Comparison of ENCODE assay signal across 9 cellular contexts in the genomic region with DNA sequence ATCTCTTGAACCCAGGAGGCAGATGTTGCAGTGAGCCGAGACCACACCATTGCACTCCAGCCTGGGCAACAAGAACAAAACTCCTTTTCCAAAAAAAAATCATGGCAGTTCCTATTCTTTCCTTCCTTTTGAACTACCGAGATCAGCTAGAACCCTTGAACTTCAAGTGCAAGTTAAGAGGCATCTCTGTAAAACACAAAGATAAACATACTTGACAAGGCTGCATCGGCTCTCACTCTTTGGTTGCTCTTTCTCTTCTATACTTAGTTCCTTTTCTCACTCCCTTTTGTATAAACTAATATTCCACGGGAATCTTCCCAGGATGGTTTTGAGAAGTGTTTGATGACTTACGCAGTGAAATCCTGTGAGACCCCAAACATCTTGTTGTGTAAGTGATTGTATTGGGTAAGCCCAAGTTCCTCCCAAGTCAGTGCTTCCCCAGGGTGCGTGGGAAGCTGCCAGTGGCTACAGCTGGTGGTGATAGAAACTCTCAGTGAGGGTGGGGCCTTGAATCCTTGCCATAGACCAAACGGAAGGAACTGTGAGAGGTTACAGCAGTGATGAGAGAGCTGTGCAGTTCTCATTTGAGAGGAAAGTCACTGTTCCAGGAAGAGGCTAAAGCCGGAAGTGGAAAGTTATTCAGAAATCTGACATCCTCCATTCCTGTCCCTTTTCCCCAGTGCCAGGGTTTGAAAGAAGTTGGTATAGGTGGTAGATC. TPM values are rescaled to one million over a fixed set of nuclear protein-coding genes. Genes with fewer than 3 reads are reported as not detected.
DNase-seq lines count a peak whose midpoint lies in the region; ATAC-seq, FAIRE-seq and TF ChIP-seq lines count a peak whose summit lies in the region.
"Had no signal": no experiment of that assay in that cellular context is flagged by ENCODE, and none has a peak within 500 bp of the region (broad histone marks: within the 10 kb centered on the region; RNA-seq: fewer than 3 reads in every experiment).

No MANE protein-coding gene starts in this region.

- ATAC-seq in activated naive CD4-positive, alpha-beta T cell treated with anti-CD3 and anti-CD28 coated beads, Interleukin-2, amount 50 U/mL, for 72 hours, result peak in 1 of 2 donors; percentile 22
- ATAC-seq in T-helper 17 cell (peak; percentile 49), HG02938 (IDR thresholded peaks at IDR 0.05; ENCODE audit: unreplicated experiment) (no peak)

- H3K36me3 ChIP-seq in prostate gland, result no peaks in the 10 kb centered on the region

- intact Hi-C loops in prostate gland (cut with DNase I), result no loop called here

- no peaks in the 10 kb centered on the region for H3K27me3 ChIP-seq in prostate gland (replicated peaks; ENCODE audit: insufficient read depth)

- H3K4me3 ChIP-seq in foreskin fibroblast (ENCODE audit: low read depth in 1 of 2, low read length in 2 of 2) (peak overlapping the region in 1 of 2 donors; percentile 14), prostate gland (no peak overlapping the region)

- H3K9me3 Mint-ChIP-seq in activated naive CD4-positive, alpha-beta T cell treated with anti-CD3 and anti-CD28 coated beads, Interleukin-2, amount 50 U/mL, for 72 hours, result no peaks in the 10 kb centered on the region

- H3K27ac ChIP-seq in prostate gland, result peak overlapping the region; percentile 9 to 56
- H3K27ac ChIP-seq: VCaP had no signal

- H3K36me3 Mint-ChIP-seq in activated naive CD4-positive, alpha-beta T cell treated with anti-CD3 and anti-CD28 coated beads, Interleukin-2, amount 50 U/mL, for 72 hours, result peaks cover 31 to 41% of the 10 kb centered on the region in 2 donors
- H3K36me3 Mint-ChIP-seq in T-helper 17 cell (ENCODE audit: low read depth), result peaks cover 13% of the 10 kb centered on the region

- H3K27ac Mint-ChIP-seq in activated naive CD4-positive, alpha-beta T cell treated with anti-CD3 and anti-CD28 coated beads, Interleukin-2, amount 50 U/mL, for 72 hours, result peak overlapping the region; percentile 35 to 57
- H3K27ac Mint-ChIP-seq in T-helper 17 cell, result peak overlapping the region; percentile 27

- peaks cover 3% of the 10 kb centered on the region for H3K4me1 Mint-ChIP-seq in T-helper 17 cell

- H3K4me1 ChIP-seq in prostate gland (replicated peaks), result no peaks in the 10 kb centered on the region

- TF ChIP-seq CTCF in foreskin fibroblast (IDR thresholded peaks at IDR 0.05; ENCODE audit: low read depth, low read length) (no peak), prostate gland (IDR thresholded peaks at IDR 0.05) (no peak)

- H3K9me3 ChIP-seq in T-helper 17 cell (ENCODE audit: control insufficient read depth, low read length, poor library complexity, severe bottlenecking) (no peaks in the 10 kb centered on the region), prostate gland (no peaks in the 10 kb centered on the region)

- H3K4me3 Mint-ChIP-seq in T-helper 17 cell, result peak overlapping the region; percentile 19

- 34% methylated on average over 8 of the region's 8 CpGs for WGBS in prostate gland

- H3K27me3 Mint-ChIP-seq in T-helper 17 cell, result no peaks in the 10 kb centered on the region

- FAIRE-seq in GM19239 (lab: Jason Lieb, UNC), result no peak

- no peak for TF ChIP-seq POLR2A in prostate gland (IDR thresholded peaks at IDR 0.05)

- no peak for DNase-seq in activated naive CD4-positive, alpha-beta T cell treated with anti-CD3 and anti-CD28 coated beads, Interleukin-2, amount 50 U/mL, for 72 hours (ENCODE audit: low spot score in 2 of 2)
- DNase-seq in activated naive CD4-positive, alpha-beta T cell (lab: John Stamatoyannopoulos, UW), result no peak
- DNase-seq in T-helper 17 cell (no peak), foreskin fibroblast (peak; percentile 99), prostate gland (ENCODE audit: low spot score) (no peak), NCI-H2081 (lab: John Stamatoyannopoulos, UW) (no peak), GM19239 (ENCODE audit: insufficient read length, low spot score) (no peak)

RNA-seq across cellular contexts. Expression of gene CDC42EP2, which starts 24.1 kb away (rescaled TPM):
- 1 to 10 TPM; 3.5 to 3.9 TPM for total RNA-seq in activated naive CD4-positive, alpha-beta T cell treated with anti-CD3 and anti-CD28 coated beads, Interleukin-2, amount 50 U/mL, for 72 hours
- total RNA-seq in T-helper 17 cell (under 1 TPM in 1 of 2 donors, not detected in 1; 0.55 TPM), prostate gland (1 to 10 TPM; 7.7 to 8.7 TPM)

RNA-seq across cellular contexts. Expression of gene POLA2, which starts 28.8 kb away (rescaled TPM):
- total RNA-seq in activated naive CD4-positive, alpha-beta T cell treated with anti-CD3 and anti-CD28 coated beads, Interleukin-2, amount 50 U/mL, for 72 hours, result 10 to 100 TPM; 66.8 to 69.9 TPM
- total RNA-seq in T-helper 17 cell (10 to 100 TPM; 13.0 to 15.4 TPM), prostate gland (10 to 100 TPM; 21.6 to 25.9 TPM)

RNA-seq across cellular contexts. Expression of gene DPF2, which starts 43.0 kb away (rescaled TPM):
- 10 to 100 TPM; 75.3 to 79.4 TPM for total RNA-seq in activated naive CD4-positive, alpha-beta T cell treated with anti-CD3 and anti-CD28 coated beads, Interleukin-2, amount 50 U/mL, for 72 hours
- 10 to 100 TPM; 49.1 to 62.6 TPM for total RNA-seq in T-helper 17 cell
- 10 to 100 TPM; 39.3 to 74.1 TPM for total RNA-seq in prostate gland

Comparison
In these comparisons a context has a peak if more than half of its experiments do, and no peak if none do; other contexts are left out.
1. DNase-seq: peak in foreskin fibroblast (2 of 2); none in activated naive CD4-positive, alpha-beta T cell treated with anti-CD3 and anti-CD28 coated beads, Interleukin-2, amount 50 U/mL, for 72 hours (0 of 2), activated naive CD4-positive, alpha-beta T cell (0 of 4), T-helper 17 cell (0 of 3), prostate gland (single experiment), NCI-H2081 (0 of 2) and GM19239 (single experiment).